ENCODE assay signal across 8 cellular contexts in the genomic region with DNA sequence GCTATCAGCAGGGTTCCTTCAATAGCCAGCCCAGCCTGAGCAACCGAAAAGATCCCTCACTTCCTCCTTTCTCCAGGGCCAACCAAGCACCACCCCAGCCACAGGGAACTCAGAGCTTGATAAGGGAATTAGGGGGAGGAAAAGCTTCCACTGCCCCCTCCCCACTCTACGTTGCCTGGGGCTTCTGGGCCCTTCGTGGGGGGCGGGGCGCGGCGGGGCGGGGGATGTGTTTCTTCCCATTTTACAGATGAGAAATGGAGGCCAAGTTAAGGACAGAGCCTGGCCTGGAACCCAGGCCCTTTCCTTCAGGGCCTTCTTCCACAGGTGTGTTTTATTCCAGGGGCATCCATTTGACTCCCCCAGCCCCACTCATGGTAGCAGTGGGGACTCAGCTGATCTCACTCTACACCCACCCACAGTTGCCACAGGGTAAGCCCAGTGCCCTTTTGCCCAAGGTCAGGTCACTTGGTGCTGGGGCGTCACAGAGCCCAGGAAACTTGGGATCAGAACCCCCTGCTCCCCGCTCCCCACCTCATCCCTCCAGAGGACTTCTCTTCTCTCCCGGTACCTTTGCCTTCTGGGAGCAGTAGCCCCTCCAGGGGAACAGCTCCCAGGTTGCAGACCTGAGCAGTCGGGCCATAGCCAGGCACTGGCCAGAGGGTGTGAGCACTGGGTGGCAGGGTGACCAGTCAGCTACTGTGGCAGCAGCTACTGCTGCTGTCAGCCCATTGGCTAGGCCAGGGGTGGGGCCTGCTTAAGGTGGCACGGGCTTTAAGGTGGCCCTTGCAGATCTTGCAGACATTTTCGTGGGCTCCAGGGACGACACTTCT. TPM values are rescaled to one million over a fixed set of nuclear protein-coding genes. Genes with fewer than 3 reads are reported as not detected.
DNase-seq lines count a peak whose midpoint lies in the region; ATAC-seq and TF ChIP-seq lines count a peak whose summit lies in the region.

Gene LDHD, minus strand, starts transcription at position 700 of the 830 bp plus-strand sequence. Its CDS starts 60 bp downstream, at position 640.

- WGBS in HUES64, result 42% methylated on average over 15 of the region's 15 CpGs

- H3K36me3 ChIP-seq in HUES64 (ENCODE audit: insufficient read depth, low read length) (no peaks in the 10 kb centered on the region), adipocyte (ENCODE audit: control insufficient read depth, insufficient read depth, low read length, severe bottlenecking) (no peaks in the 10 kb centered on the region)
- no peaks in the 10 kb centered on the region for H3K36me3 ChIP-seq in effector memory CD4-positive, alpha-beta T cell (ENCODE audit: control insufficient read depth, insufficient read depth, low read length)

- H3K4me3 ChIP-seq in HUES64 (ENCODE audit: low read length) (peak within 1 kb of the TSS; percentile 43), adipocyte (ENCODE audit: low read length) (peak within 1 kb of the TSS; percentile 86)
- H3K4me3 ChIP-seq in effector memory CD4-positive, alpha-beta T cell (ENCODE audit: insufficient read depth, low read depth, low read length, poor library complexity, severe bottlenecking), result no peak within 1 kb of the TSS

- H3K9ac ChIP-seq in HUES64 (ENCODE audit: low read depth, low read length) (no peak within 1 kb of the TSS), adipocyte (ENCODE audit: low read length) (peak within 1 kb of the TSS; percentile 80)

- peak; percentile 98 for ATAC-seq in Right ventricle myocardium inferior
- ATAC-seq in GM19397 (IDR thresholded peaks at IDR 0.05; ENCODE audit: unreplicated experiment), result no peak

- intact Hi-C loops in Right ventricle myocardium inferior (cut with DNase I), result loop anchor here (10.0 kb wide), 2 partner anchors 301 to 411 kb away; partner anchors contain the start of gene MLKL

- H3K27me3 ChIP-seq in HUES64 (ENCODE audit: insufficient read depth, low read length), result no peaks in the 10 kb centered on the region
- peaks cover 3% of the 10 kb centered on the region for H3K27me3 ChIP-seq in adipocyte (replicated peaks; ENCODE audit: control insufficient read depth, insufficient read depth, low read length)
- no peaks in the 10 kb centered on the region for H3K27me3 ChIP-seq in effector memory CD4-positive, alpha-beta T cell (replicated peaks; ENCODE audit: control insufficient read depth, insufficient read depth, low read length, poor library complexity, severe bottlenecking)

- H3K9me3 ChIP-seq in HUES64 (ENCODE audit: insufficient read depth, low read depth, low read length) (peaks cover 6% of the 10 kb centered on the region), adipocyte (ENCODE audit: control insufficient read depth, low read length) (peaks cover 4% of the 10 kb centered on the region)
- no peaks in the 10 kb centered on the region for H3K9me3 ChIP-seq in effector memory CD4-positive, alpha-beta T cell (ENCODE audit: control insufficient read depth, low read length)

- DNase-seq in adipocyte (ENCODE audit: low read depth) (no peak), Right ventricle myocardium inferior (ENCODE audit: missing footprints) (peak; percentile 91), occipital lobe (lab: John Stamatoyannopoulos, UW) (peak; percentile 82), NCI-H510A treated with DMSO at 0.1 percent for 48 hours (lab: John Stamatoyannopoulos, UW) (no peak)
- no peak for DNase-seq in effector memory CD4-positive, alpha-beta T cell

- H3K27ac ChIP-seq in C4-2B (peak within 1 kb of the TSS; percentile 84), HUES64 (ENCODE audit: low read depth, low read length) (peak within 1 kb of the TSS; percentile 73; the same call in 1 of the 2 replicates)
- no peak within 1 kb of the TSS for H3K27ac ChIP-seq in effector memory CD4-positive, alpha-beta T cell (ENCODE audit: insufficient read depth, low read length, poor library complexity, severe bottlenecking)

- H3K4me1 ChIP-seq in HUES64 (ENCODE audit: insufficient read depth, low read length) (peaks cover 51% of the 10 kb centered on the region), adipocyte (ENCODE audit: control insufficient read depth, insufficient read depth, low read length) (peaks cover 4% of the 10 kb centered on the region)
- H3K4me1 ChIP-seq in effector memory CD4-positive, alpha-beta T cell (ENCODE audit: control insufficient read depth, insufficient read depth, low read length, poor library complexity, severe bottlenecking), result peaks cover 1% of the 10 kb centered on the region

- TF ChIP-seq CTCF in C4-2B (conservative IDR thresholded peaks at IDR 0.05), result no peak

RNA-seq across cellular contexts. Expression of gene LDHD, which starts in this region (rescaled TPM):
- 2.1 TPM for polyA plus RNA-seq in HUES64 (2013, experiment 1 of 2)
- 4.1 TPM for polyA plus RNA-seq in HUES64 (2013, experiment 2 of 2)
- total RNA-seq in Right ventricle myocardium inferior (71.8 TPM), occipital lobe (0.31 TPM)

Comparison
In these comparisons a context has a peak if more than half of its experiments do, and no peak if none do; other contexts are left out.
1. RNA of gene LDHD (total RNA-seq): 71.8 TPM in Right ventricle myocardium inferior (single experiment); 0.31 TPM in occipital lobe (single experiment); every median in the first group is over 10 times any median in the second.
2. Peak in DNase-seq in occipital lobe; RNA of the gene not detected or under 1 TPM.